Comparison of ENCODE assay signal across 8 cellular contexts in the genomic region with DNA sequence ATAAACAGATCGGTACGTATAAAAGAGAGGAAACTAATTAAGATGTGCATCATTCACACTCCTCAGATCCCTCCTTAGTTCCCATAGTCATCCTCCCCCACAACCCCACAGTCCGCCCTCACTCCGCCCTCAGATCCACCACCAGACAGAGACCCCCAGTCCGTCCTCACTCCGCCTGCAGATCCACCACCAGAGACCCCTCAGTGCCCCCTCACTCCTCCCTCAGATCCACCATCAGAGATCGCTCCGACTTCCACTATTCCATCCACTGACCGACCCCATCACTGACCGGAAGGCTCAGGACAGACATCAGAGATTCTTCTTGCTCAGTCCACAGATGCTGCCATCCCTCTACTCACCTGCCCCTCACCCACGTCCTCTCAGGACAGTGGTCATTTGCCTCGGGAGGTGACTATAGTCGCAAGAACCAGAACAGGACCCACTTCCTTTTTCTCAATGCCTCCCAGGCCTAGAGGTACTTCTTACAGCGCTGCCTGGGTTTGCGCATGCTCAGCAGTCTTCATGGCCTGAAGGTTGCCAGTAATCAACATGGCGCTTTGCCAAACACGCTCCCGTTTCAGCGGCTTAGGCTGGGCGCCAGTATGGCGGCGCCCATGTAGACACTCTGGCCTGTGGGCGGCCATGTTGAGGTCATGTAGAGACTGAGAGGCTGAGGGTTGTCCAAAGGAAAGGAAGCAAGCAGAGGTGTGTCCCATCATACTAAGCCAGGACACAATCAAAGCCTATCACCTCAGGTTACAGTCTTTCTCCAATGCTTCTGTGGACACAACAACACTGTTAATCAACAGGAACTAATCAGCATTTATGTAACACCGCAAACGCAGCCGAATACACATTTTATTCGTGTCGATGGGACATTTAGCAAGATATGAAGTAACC. TPM values are rescaled to one million over a fixed set of nuclear protein-coding genes. Genes with fewer than 3 reads are reported as not detected.
A peak's percentile ranks its signal among the peaks of the same experiment; 100 is the strongest.
DNase-seq lines count a peak whose midpoint lies in the region; ATAC-seq and TF ChIP-seq lines count a peak whose summit lies in the region.

A gene (minus strand): TSS at position 508 of the 900 bp plus-strand sequence. CDS start 3,009 bp downstream, outside the sequence.

- TF ChIP-seq EP300 in upper lobe of left lung (IDR thresholded peaks at IDR 0.05) = peak in 1 of 4 donors; percentile 21

- intact Hi-C loops in adrenal gland (cut with DNase I) (no loop called here), heart right ventricle (cut with DNase I) (loop anchor here in 1 of 10 donors (10.0 kb wide), 1 partner anchor 77 kb away; no protein-coding TSS in a partner anchor), posterior cingulate gyrus (cut with DNase I) (loop anchor here (10.0 kb wide), 1 partner anchor 217 kb away; a partner anchor contains a TSS)

- DNase-seq in NCI-H1436 (lab: John Stamatoyannopoulos, UW) = peak; percentile 99
- DNase-seq in T follicular helper cell (ENCODE audit: low read depth) = peak; percentile 96
- DNase-seq in adrenal gland = peak; percentile 96 to 99 (median 99)
- peak; percentile 94 to 98 for DNase-seq in heart right ventricle
- peak; percentile 92 to 99 (median 96) for DNase-seq in posterior cingulate gyrus
- peak; percentile 93 to 99 for DNase-seq in upper lobe of left lung

- peak within 1 kb of the TSS; percentile 64 for H3K4me3 ChIP-seq in GM12875 (ENCODE audit: low read depth, low read length)
- H3K4me3 ChIP-seq in adrenal gland = peak within 1 kb of the TSS in 3 of 4 donors; percentile 64 to 91 (median 87)
- peak within 1 kb of the TSS; percentile 4 to 70 (median 60) for H3K4me3 ChIP-seq in heart right ventricle
- H3K4me3 ChIP-seq in upper lobe of left lung = peak within 1 kb of the TSS; percentile 54 to 75 (median 68)

- H3K4me1 ChIP-seq in adrenal gland (replicated peaks in 1 of 2) = peaks cover 12 to 17% of the 10 kb centered on the region in 2 donors
- peaks cover 0 to 21% (median 8%) of the 10 kb centered on the region in 9 donors for H3K4me1 ChIP-seq in heart right ventricle
- peaks cover 3 to 18% (median 11%) of the 10 kb centered on the region in 4 donors for H3K4me1 ChIP-seq in upper lobe of left lung

- ATAC-seq in HG02798 (IDR thresholded peaks at IDR 0.05; ENCODE audit: poor library complexity, unreplicated experiment) = peak; percentile 99
- ATAC-seq in heart right ventricle = peak; percentile 100
- peak; percentile 99 to 100 for ATAC-seq in upper lobe of left lung (ENCODE audit: low FRiP score in 2 of 2)

- no peak for TF ChIP-seq CTCF in GM12875 (IDR thresholded peaks at IDR 0.05; ENCODE audit: borderline replicate concordance, insufficient read depth, low read depth, low read length)
- TF ChIP-seq CTCF in adrenal gland (IDR thresholded peaks at IDR 0.05) = no peak
- TF ChIP-seq CTCF in heart right ventricle (IDR thresholded peaks at IDR 0.05) = no peak
- TF ChIP-seq CTCF in upper lobe of left lung (IDR thresholded peaks at IDR 0.05) = no peak

- H3K36me3 ChIP-seq in adrenal gland (replicated peaks in 1 of 2) (no peaks in the 10 kb centered on the region), heart right ventricle (peaks cover 0 to 10% (median 0%) of the 10 kb centered on the region in 9 donors), upper lobe of left lung (no peaks in the 10 kb centered on the region)

- WGBS in adrenal gland, 4 donors = 16 to 29% (median 17%) methylated on average over 16 to 28 of the region's 28 CpGs
- WGBS in heart right ventricle, 2 donors = 16 to 17% methylated on average over 28 of the region's 28 CpGs
- WGBS in upper lobe of left lung, 2 donors = 18 to 24% methylated on average over 20 to 28 of the region's 28 CpGs

- TF ChIP-seq POLR2A in adrenal gland (IDR thresholded peaks at IDR 0.05) (peak in 1 of 2 donors; percentile 76), upper lobe of left lung (IDR thresholded peaks at IDR 0.05) (peak in 3 of 4 donors; percentile 36 to 70 (median 51))

- H3K27ac ChIP-seq in adrenal gland (peak within 1 kb of the TSS in 4 of 5 donors; percentile 55 to 87 (median 76)), heart right ventricle (peak within 1 kb of the TSS in 9 of 10 donors; percentile 46 to 91 (median 76)), upper lobe of left lung (peak within 1 kb of the TSS; percentile 69 to 93 (median 84))

- H3K9me3 ChIP-seq in adrenal gland (replicated peaks in 1 of 3) (no peaks in the 10 kb centered on the region), heart right ventricle (no peaks in the 10 kb centered on the region), upper lobe of left lung (no peaks in the 10 kb centered on the region)

- no peaks in the 10 kb centered on the region for H3K27me3 ChIP-seq in adrenal gland
- H3K27me3 ChIP-seq in heart right ventricle = no peaks in the 10 kb centered on the region
- H3K27me3 ChIP-seq in upper lobe of left lung = no peaks in the 10 kb centered on the region

RNA-seq across cellular contexts. Expression of the gene that starts here (rescaled TPM):
- total RNA-seq in adrenal gland (10 to 100 TPM in 4 of 8 donors, 1 to 10 TPM in 4; 5.7 to 15.4 (median 9.7) TPM), heart right ventricle (1 to 10 TPM; 4.8 to 7.8 (median 6.6) TPM), upper lobe of left lung (10 to 100 TPM in 2 of 6 donors, 1 to 10 TPM in 4; 5.4 to 15.4 (median 8.9) TPM)
- polyA plus RNA-seq in adrenal gland (1 to 10 TPM; 1.7 to 6.6 (median 2.3) TPM), heart right ventricle (under 1 TPM; 0.71 to 0.95 TPM)

Comparison
In these comparisons a context has a peak if more than half of its experiments do, and no peak if none do; other contexts are left out.
1. Peak in every context shown above with its lines: DNase-seq, ATAC-seq, H3K4me3 ChIP-seq and H3K27ac ChIP-seq.